8 cellular contexts compared by ENCODE assay signal in genomic region chr22:31290494-31291402, GRCh38. TPM values are rescaled to one million over a fixed set of nuclear protein-coding genes. Genes with fewer than 3 reads are reported as not detected.
DNase-seq lines count a peak whose midpoint lies in the region; ATAC-seq lines count a peak whose summit lies in the region.

No MANE protein-coding gene starts in this region.

- H3K4me1 ChIP-seq in right cardiac atrium (ENCODE audit: control insufficient read depth, insufficient read depth, low read length) (peaks cover 4% of the 10 kb centered on the region), rectal smooth muscle tissue (ENCODE audit: control insufficient read depth, insufficient read depth, low read length) (peaks cover 29% of the 10 kb centered on the region), aorta (ENCODE audit: control insufficient read depth in 1 of 2, insufficient read depth in 2 of 2, low read length in 2 of 2) (no peaks in the 10 kb centered on the region)

- no peaks in the 10 kb centered on the region for H3K9me3 ChIP-seq in right cardiac atrium (ENCODE audit: control insufficient read depth, low read length)
- no peaks in the 10 kb centered on the region for H3K9me3 ChIP-seq in aorta (ENCODE audit: control insufficient read depth, low read length)

- H3K4me3 ChIP-seq in right cardiac atrium (ENCODE audit: low read length) (peak overlapping the region; percentile 97), rectal smooth muscle tissue (ENCODE audit: low read length) (peak overlapping the region; percentile 81), aorta (ENCODE audit: low read length in 2 of 2) (peak overlapping the region; percentile 67 to 73)

- H3K9ac ChIP-seq in rectal smooth muscle tissue (ENCODE audit: low read length): peak overlapping the region; percentile 69

- no peaks in the 10 kb centered on the region for H3K27me3 ChIP-seq in right cardiac atrium (ENCODE audit: control insufficient read depth, insufficient read depth)
- H3K27me3 ChIP-seq in rectal smooth muscle tissue (ENCODE audit: control insufficient read depth, insufficient read depth, low read length): no peaks in the 10 kb centered on the region
- H3K27me3 ChIP-seq in aorta (ENCODE audit: control insufficient read depth in 1 of 2, insufficient read depth in 2 of 2, low read length in 1 of 2): no peaks in the 10 kb centered on the region

- DNase-seq in NCI-H187 (lab: John Stamatoyannopoulos, UW) (peak; percentile 55 to 84), T-helper 2 cell (peak; percentile 88 to 97 (median 94)), anterior cingulate cortex (lab: John Stamatoyannopoulos, UW) (peak; percentile 48 to 97 (median 91)), right cardiac atrium (peak; percentile 94 to 99 (median 97)), aorta (peak; percentile 97)

- under 1% methylated on average over 91 of the region's 91 CpGs for WGBS in right cardiac atrium
- 0% methylated on average over 83 to 91 of the region's 91 CpGs for WGBS in aorta, 2 donors

- peak overlapping the region; percentile 100 for H3K27ac ChIP-seq in right cardiac atrium (ENCODE audit: low read length)
- peak overlapping the region; percentile 83 for H3K27ac ChIP-seq in rectal smooth muscle tissue (ENCODE audit: low read depth, low read length)
- H3K27ac ChIP-seq in aorta (ENCODE audit: low read depth in 1 of 2, low read length in 2 of 2): peak overlapping the region; percentile 40 to 75

- intact Hi-C loops in right cardiac atrium (cut with DNase I): no loop called here
- intact Hi-C loops in aorta (cut with DNase I): no loop called here

- ATAC-seq in GM18499 (IDR thresholded peaks at IDR 0.05; ENCODE audit: insufficient read depth, unreplicated experiment): peak; percentile 65
- peak; percentile 81 for ATAC-seq in HG02852 (IDR thresholded peaks at IDR 0.05; ENCODE audit: unreplicated experiment)
- ATAC-seq in right cardiac atrium: peak; percentile 95
- ATAC-seq in aorta (ENCODE audit: low FRiP score): peak; percentile 96

- H3K36me3 ChIP-seq in rectal smooth muscle tissue (ENCODE audit: control insufficient read depth, insufficient read depth, low read length) (peaks cover 15% of the 10 kb centered on the region), aorta (ENCODE audit: control insufficient read depth in 1 of 2, insufficient read depth in 2 of 2, low read length in 1 of 2) (no peaks in the 10 kb centered on the region)

RNA-seq across cellular contexts. Expression of gene PIK3IP1, which starts 1.5 kb away (rescaled TPM):
- total RNA-seq in right cardiac atrium (10 to 100 TPM in 2 of 4 donors, 1 to 10 TPM in 2; 5.9 to 17.6 (median 10.8) TPM), aorta (10 to 100 TPM; 14.1 to 41.6 TPM)
- polyA plus RNA-seq in right cardiac atrium (14.0 TPM), aorta (10 to 100 TPM; 16.8 to 44.9 TPM)

RNA-seq across cellular contexts. Expression of gene PATZ1, which starts 55.4 kb away (rescaled TPM):
- 10 to 100 TPM; 12.2 to 16.4 (median 14.4) TPM for total RNA-seq in right cardiac atrium
- polyA plus RNA-seq in right cardiac atrium: 8.4 TPM
- 10 to 100 TPM; 14.1 to 17.6 TPM for total RNA-seq in aorta
- 10 to 100 TPM in 1 of 2 donors, 1 to 10 TPM in 1; 3.3 to 11.5 TPM for polyA plus RNA-seq in aorta

Comparison
In these comparisons a context has a peak if more than half of its experiments do, and no peak if none do; other contexts are left out.
1. Peak in every context shown above with its lines: DNase-seq, ATAC-seq, H3K4me3 ChIP-seq and H3K27ac ChIP-seq.